In genomic region chr6:57262901-57263694, GRCh38 we compare ENCODE assay signal across 11 cellular contexts. TPM values are rescaled to one million over a fixed set of nuclear protein-coding genes. Genes with fewer than 3 reads are reported as not detected.
DNase-seq lines count a peak whose midpoint lies in the region; ATAC-seq and TF ChIP-seq lines count a peak whose summit lies in the region.
"Had no signal": no experiment of that assay in that cellular context is flagged by ENCODE, and none has a peak within 500 bp of the region (broad histone marks: within the 10 kb centered on the region; RNA-seq: fewer than 3 reads in every experiment).

No MANE protein-coding gene starts in this region.

- no peaks in the 10 kb centered on the region for H3K27me3 ChIP-seq in mucosa of rectum (ENCODE audit: control insufficient read depth in 2 of 2, insufficient read depth in 2 of 2, low read length in 2 of 2)
- no peaks in the 10 kb centered on the region for H3K27me3 ChIP-seq in upper lobe of left lung

- H3K36me3 Mint-ChIP-seq in activated naive CD4-positive, alpha-beta T cell treated with anti-CD3 and anti-CD28 coated beads for 36 hours (ENCODE audit: low read depth), result no peaks in the 10 kb centered on the region

- TF ChIP-seq POLR2A in upper lobe of left lung (IDR thresholded peaks at IDR 0.05), result no peak

- H3K9me3 ChIP-seq in mucosa of rectum (ENCODE audit: control insufficient read depth in 2 of 2, low read length in 2 of 2), result no peaks in the 10 kb centered on the region
- H3K9me3 ChIP-seq in upper lobe of left lung, result no peaks in the 10 kb centered on the region

- peaks cover 21% of the 10 kb centered on the region for H3K4me1 Mint-ChIP-seq in activated naive CD4-positive, alpha-beta T cell treated with anti-CD3 and anti-CD28 coated beads for 36 hours (ENCODE audit: low read depth)
- H3K4me1 Mint-ChIP-seq: naive B cell had no signal

- no peaks in the 10 kb centered on the region for H3K9me3 Mint-ChIP-seq in activated naive CD4-positive, alpha-beta T cell treated with anti-CD3 and anti-CD28 coated beads for 36 hours
- H3K9me3 Mint-ChIP-seq: naive B cell had no signal

- TF ChIP-seq CTCF in coronary artery (IDR thresholded peaks at IDR 0.05), result no peak
- TF ChIP-seq CTCF in upper lobe of left lung (IDR thresholded peaks at IDR 0.05), result no peak

- H3K36me3 ChIP-seq in mucosa of rectum (ENCODE audit: control insufficient read depth in 2 of 2, insufficient read depth in 2 of 2, low read length in 2 of 2), result no peaks in the 10 kb centered on the region
- H3K36me3 ChIP-seq in upper lobe of left lung, result no peaks in the 10 kb centered on the region

- H3K4me3 Mint-ChIP-seq in activated naive CD4-positive, alpha-beta T cell treated with anti-CD3 and anti-CD28 coated beads for 36 hours, result no peak overlapping the region
- H3K4me3 Mint-ChIP-seq: naive B cell had no signal

- peaks cover 9% of the 10 kb centered on the region for H3K27me3 Mint-ChIP-seq in activated naive CD4-positive, alpha-beta T cell treated with anti-CD3 and anti-CD28 coated beads for 36 hours (ENCODE audit: low read depth)

- H3K27ac ChIP-seq in coronary artery (peak overlapping the region; percentile 79 to 81), mucosa of rectum (ENCODE audit: low read depth in 2 of 2, low read length in 2 of 2) (peak overlapping the region; percentile 56 to 73), upper lobe of left lung (peak overlapping the region in 3 of 4 donors; percentile 42 to 58 (median 50))

- 43 to 49% methylated on average over 3 of the region's 3 CpGs for WGBS in upper lobe of left lung, 2 donors

- DNase-seq in activated naive CD4-positive, alpha-beta T cell treated with anti-CD3 and anti-CD28 coated beads for 36 hours, result peak; percentile 4
- DNase-seq in activated naive CD4-positive, alpha-beta T cell treated with anti-CD3 and anti-CD28 coated beads, Interleukin-2, amount 50 U/mL, for 16 hours, result no peak
- DNase-seq in coronary artery (ENCODE audit: low spot score), result no peak
- no peak for DNase-seq in upper lobe of left lung
- DNase-seq in kidney tubule cell (ENCODE audit: low spot score), result no peak
- no peak for DNase-seq in HuH-7.5 (ENCODE audit: low spot score)
- DNase-seq: ACHN, naive B cell, NCI-H1092 treated with DMSO at 0.1 percent for 48 hours had no signal

- H3K4me3 ChIP-seq in coronary artery, result no peak overlapping the region
- no peak overlapping the region for H3K4me3 ChIP-seq in mucosa of rectum (ENCODE audit: low read length in 2 of 2)
- H3K4me3 ChIP-seq in upper lobe of left lung, result no peak overlapping the region

- H3K4me1 ChIP-seq in mucosa of rectum (ENCODE audit: control insufficient read depth in 2 of 2, insufficient read depth in 2 of 2, low read length in 2 of 2) (no peaks in the 10 kb centered on the region), upper lobe of left lung (peaks cover 0 to 4% (median 0%) of the 10 kb centered on the region in 4 donors)

- CTCF ChIA-PET in activated naive CD4-positive, alpha-beta T cell treated with anti-CD3 and anti-CD28 coated beads for 36 hours (lab: Charles Lee), result interaction anchor here (0.5 to 1.6 kb wide), 3 partner anchors 17 to 54 kb away, joined by 3 to 7 read pairs (median 5); partner anchors contain the start of gene PRIM2

- ATAC-seq in upper lobe of left lung (ENCODE audit: low FRiP score in 2 of 2) (peak in 1 of 2 donors; percentile 71), GM21360 (IDR thresholded peaks at IDR 0.05; ENCODE audit: unreplicated experiment) (no peak)

- no peak for TF ChIP-seq EP300 in upper lobe of left lung (IDR thresholded peaks at IDR 0.05)

- intact Hi-C loops in activated naive CD4-positive, alpha-beta T cell treated with anti-CD3 and anti-CD28 coated beads for 36 hours (cut with micrococcal nuclease), result no loop called here

- no peak overlapping the region for H3K27ac Mint-ChIP-seq in activated naive CD4-positive, alpha-beta T cell treated with anti-CD3 and anti-CD28 coated beads for 36 hours

- H3K9ac ChIP-seq in mucosa of rectum (ENCODE audit: low read depth in 1 of 2, low read length in 2 of 2), result no peak overlapping the region

RNA-seq across cellular contexts. Expression of gene RAB23, which starts 41.0 kb away (rescaled TPM):
- total RNA-seq in activated naive CD4-positive, alpha-beta T cell treated with anti-CD3 and anti-CD28 coated beads for 36 hours, result 1 to 10 TPM; 1.1 to 1.7 TPM
- total RNA-seq in upper lobe of left lung, result 10 to 100 TPM in 2 of 6 donors, 1 to 10 TPM in 4; 6.3 to 19.7 (median 9.1) TPM

RNA-seq across cellular contexts. Expression of gene PRIM2, which starts 54.3 kb away (rescaled TPM):
- 10 to 100 TPM; 51.5 to 52.0 TPM for total RNA-seq in activated naive CD4-positive, alpha-beta T cell treated with anti-CD3 and anti-CD28 coated beads for 36 hours
- 10 to 100 TPM in 1 of 6 donors, 1 to 10 TPM in 5; 5.2 to 13.5 (median 7.3) TPM for total RNA-seq in upper lobe of left lung
